20 cellular contexts compared by ENCODE assay signal in genomic region chr2:232512557-232512956, GRCh38. TPM values are rescaled to one million over a fixed set of nuclear protein-coding genes. Genes with fewer than 3 reads are reported as not detected.
"Had no signal": no experiment of that assay in that cellular context is flagged by ENCODE, and none has a peak within 500 bp of the region (broad histone marks: within the 10 kb centered on the region; RNA-seq: fewer than 3 reads in every experiment).

No MANE protein-coding gene starts in this region.

- H3K4me3 ChIP-seq: prostate gland, spleen, upper lobe of right lung had no signal

- H3K9me3 Mint-ChIP-seq: activated T-cell treated with anti-CD3 and anti-CD28 coated beads, Interleukin-2, amount 50 U/mL, for 24 hours; immature natural killer cell; stimulated activated naive B cell treated with anti-CD40 and anti-IgM and Interleukin-4, amounts not matched to agents 10 μg/mL and 1 μg/mL and 100 μg/mL, for 72 hours had no signal

- H3K36me3 ChIP-seq: prostate gland, spleen, upper lobe of right lung had no signal

- H3K4me3 Mint-ChIP-seq: activated CD8-positive, alpha-beta memory T cell treated with anti-CD3 and anti-CD28 coated beads, Interleukin-2, amount 10 ng/mL, durations not matched to agents 7 days and 5 days; activated naive CD8-positive, alpha-beta T cell; activated T-cell treated with anti-CD3 and anti-CD28 coated beads, Interleukin-2, amount 50 U/mL, for 24 hours; immature natural killer cell; naive B cell; stimulated activated naive B cell treated with anti-CD40 and anti-IgM and Interleukin-4, amounts not matched to agents 10 μg/mL and 1 μg/mL and 100 μg/mL, for 72 hours had no signal

- H3K27me3 Mint-ChIP-seq: activated naive CD8-positive, alpha-beta T cell had no signal

- H3K27ac Mint-ChIP-seq: activated CD8-positive, alpha-beta memory T cell treated with anti-CD3 and anti-CD28 coated beads, Interleukin-2, amount 10 ng/mL, durations not matched to agents 7 days and 5 days; activated naive CD8-positive, alpha-beta T cell; activated T-cell treated with anti-CD3 and anti-CD28 coated beads, Interleukin-2, amount 50 U/mL, for 24 hours; immature natural killer cell; naive B cell; stimulated activated naive B cell treated with anti-CD40 and anti-IgM and Interleukin-4, amounts not matched to agents 10 μg/mL and 1 μg/mL and 100 μg/mL, for 72 hours had no signal

- FAIRE-seq: endometrium had no signal

- H3K27ac ChIP-seq: prostate gland, spleen, upper lobe of right lung had no signal

- H3K4me1 Mint-ChIP-seq: activated CD8-positive, alpha-beta memory T cell treated with anti-CD3 and anti-CD28 coated beads, Interleukin-2, amount 10 ng/mL, durations not matched to agents 7 days and 5 days; immature natural killer cell had no signal

- H3K36me3 Mint-ChIP-seq: activated CD8-positive, alpha-beta memory T cell treated with anti-CD3 and anti-CD28 coated beads, Interleukin-2, amount 10 ng/mL, durations not matched to agents 7 days and 5 days; activated naive CD8-positive, alpha-beta T cell; immature natural killer cell; naive B cell; stimulated activated naive B cell treated with anti-CD40 and anti-IgM and Interleukin-4, amounts not matched to agents 10 μg/mL and 1 μg/mL and 100 μg/mL, for 72 hours had no signal

- H3K4me1 ChIP-seq: prostate gland, spleen, upper lobe of right lung had no signal

- H3K9me3 ChIP-seq: prostate gland, spleen, upper lobe of right lung had no signal

- H3K27me3 ChIP-seq: upper lobe of right lung had no signal

- DNase-seq: activated CD4-positive, alpha-beta T cell treated with anti-CD3 and anti-CD28 coated beads for 1 hour; activated CD4-positive, alpha-beta T cell treated with anti-CD3 and anti-CD28 coated beads, Interleukin-2, amount 50 U/mL, for 48 hours; activated CD8-positive, alpha-beta memory T cell treated with anti-CD3 and anti-CD28 coated beads, Interleukin-2, amount 10 ng/mL, durations not matched to agents 7 days and 5 days; activated effector memory CD4-positive, alpha-beta T cell treated with anti-CD3 and anti-CD28 coated beads, Interleukin-2, amount 50 U/mL, for 16 hours; activated T-cell treated with anti-CD3 and anti-CD28 coated beads, Interleukin-2, amount 50 U/mL, for 24 hours; immature natural killer cell; naive B cell; occipital lobe; spleen; stimulated activated CD4-positive, alpha-beta T cell treated with anti-CD3 and anti-CD28 coated beads, Interleukin-1b, Interleukin-23, amount 100 ng/mL, for 48 hours; stimulated activated naive B cell treated with anti-CD40 and anti-IgM and Interleukin-4, amounts not matched to agents 10 μg/mL and 1 μg/mL and 100 μg/mL, for 72 hours; upper lobe of right lung had no signal

RNA-seq across cellular contexts. Expression of gene PRSS56, which starts 7.6 kb away (rescaled TPM):
- total RNA-seq: activated CD8-positive, alpha-beta memory T cell treated with anti-CD3 and anti-CD28 coated beads, Interleukin-2, amount 10 ng/mL, durations not matched to agents 7 days and 5 days; dermis microvascular lymphatic vessel endothelial cell; esophagus mucosa; lung microvascular endothelial cell; occipital lobe; prostate gland; sciatic nerve; upper lobe of right lung had no signal
- polyA plus RNA-seq: immature natural killer cell had no signal

RNA-seq across cellular contexts. Expression of gene CHRND, which starts 13.4 kb away (rescaled TPM):
- total RNA-seq: activated CD8-positive, alpha-beta memory T cell treated with anti-CD3 and anti-CD28 coated beads, Interleukin-2, amount 10 ng/mL, durations not matched to agents 7 days and 5 days; dermis microvascular lymphatic vessel endothelial cell; esophagus mucosa; lung microvascular endothelial cell; occipital lobe; sciatic nerve; upper lobe of right lung had no signal
- polyA plus RNA-seq: immature natural killer cell, spleen had no signal

RNA-seq across cellular contexts. Expression of gene ECEL1, which starts 24.9 kb away (rescaled TPM):
- total RNA-seq: dermis microvascular lymphatic vessel endothelial cell, esophagus mucosa, lung microvascular endothelial cell, upper lobe of right lung had no signal
- polyA plus RNA-seq: immature natural killer cell had no signal

RNA-seq across cellular contexts. Expression of gene CHRNG, which starts 26.9 kb away (rescaled TPM):
- total RNA-seq: activated CD8-positive, alpha-beta memory T cell treated with anti-CD3 and anti-CD28 coated beads, Interleukin-2, amount 10 ng/mL, durations not matched to agents 7 days and 5 days; cerebellum; dermis microvascular lymphatic vessel endothelial cell; esophagus mucosa; lung microvascular endothelial cell; prostate gland; sciatic nerve; spleen; upper lobe of right lung had no signal
- polyA plus RNA-seq: immature natural killer cell had no signal
